In genomic region chr11:1090600-1091331, GRCh38 we compare ENCODE assay signal across 1 cellular context.
A peak's percentile ranks its signal among the peaks of the same experiment; 100 is the strongest.
TF ChIP-seq lines count a peak whose summit lies in the region.

No MANE protein-coding gene starts in this region.

TF ChIP-seq in HepG2, 621 proteins besides CTCF, POLR2A, EP300 and RAD21:
- TF ChIP-seq, protein P1, sequence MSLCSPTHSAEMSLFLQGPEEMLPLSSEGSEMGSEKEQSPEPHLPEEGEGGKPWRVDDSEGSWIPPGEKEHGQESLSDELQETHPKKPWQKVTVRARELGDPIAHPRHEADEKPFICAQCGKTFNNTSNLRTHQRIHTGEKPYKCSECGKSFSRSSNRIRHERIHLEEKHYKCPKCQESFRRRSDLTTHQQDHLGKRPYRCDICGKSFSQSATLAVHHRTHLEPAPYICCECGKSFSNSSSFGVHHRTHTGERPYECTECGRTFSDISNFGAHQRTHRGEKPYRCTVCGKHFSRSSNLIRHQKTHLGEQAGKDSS (CRISPR knock-in tag; IDR thresholded peaks at IDR 0.05; ENCODE audit: borderline replicate concordance, low read depth): no peak
- TF ChIP-seq SNAI1 (CRISPR knock-in tag; IDR thresholded peaks at IDR 0.05; ENCODE audit: borderline replicate concordance): no peak
- TF ChIP-seq KDM5B (CRISPR knock-in tag; IDR thresholded peaks at IDR 0.05; ENCODE audit: borderline replicate concordance): no peak
- peak; percentile 54; the same call in 1 of the 2 replicates for TF ChIP-seq MNT (IDR thresholded peaks at IDR 0.05)
- TF ChIP-seq PREB (CRISPR knock-in tag; IDR thresholded peaks at IDR 0.05): no peak
- no peak for TF ChIP-seq TEAD2 (CRISPR knock-in tag; IDR thresholded peaks at IDR 0.05)
- no peak for TF ChIP-seq SRSF9 (IDR thresholded peaks at IDR 0.05; ENCODE audit: borderline replicate concordance, insufficient read depth, low read depth, low read length, poor library complexity, severe bottlenecking)
